33 cellular contexts compared by ENCODE assay signal in the genomic region with DNA sequence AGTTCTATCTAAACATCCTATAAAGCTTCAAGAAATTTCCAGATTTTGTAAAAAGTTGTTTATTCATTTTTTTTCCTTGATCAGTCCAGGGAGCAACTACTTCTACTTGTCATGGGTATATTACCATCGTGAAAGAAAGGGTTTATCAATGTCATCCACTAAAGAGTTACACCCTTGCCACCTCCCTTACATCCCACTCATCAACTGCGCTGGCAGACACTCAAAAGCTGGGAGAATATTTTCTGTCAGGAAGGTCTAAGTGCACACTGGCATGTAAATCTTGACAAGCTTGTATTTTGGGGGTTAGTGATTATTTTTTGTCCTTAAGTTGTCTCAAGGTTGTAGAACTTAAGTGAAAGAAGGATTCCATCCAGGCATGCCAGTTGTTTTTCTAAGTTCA.
"Had no signal": no experiment of that assay in that cellular context is flagged by ENCODE, and none has a peak within 500 bp of the region (broad histone marks: within the 10 kb centered on the region; RNA-seq: fewer than 3 reads in every experiment).

No MANE protein-coding gene starts in this region.

- H3K36me3 ChIP-seq: MG63 had no signal

- H3K9me3 ChIP-seq: MG63 had no signal

- H3K4me3 ChIP-seq: MG63 had no signal

- DNase-seq: Karpas-422, Kasumi-1, MG63, MM.1S, MV-4-11, NCI-H1048, NCI-H1092, NCI-H1092 treated with DMSO at 0.1 percent for 48 hours, NCI-H1105, NCI-H1105 treated with DMSO at 0.1 percent for 48 hours, NCI-H1417, NCI-H1417 treated with DMSO at 0.1 percent for 48 hours, NCI-H1436, NCI-H1436 treated with DMSO at 0.1 percent for 48 hours, NCI-H146, NCI-H1694, NCI-H1694 treated with DMSO at 0.1 percent for 48 hours, NCI-H187, NCI-H187 treated with DMSO at 0.1 percent for 48 hours, NCI-H1930, NCI-H2029, NCI-H2029 treated with DMSO at 0.1 percent for 48 hours, NCI-H2081, NCI-H2081 treated with DMSO at 0.1 percent for 48 hours, NCI-H2107, NCI-H2171, NCI-H2171 treated with DMSO at 0.1 percent for 48 hours, NCI-H2227 treated with DMSO at 0.1 percent for 48 hours, NCI-H345, NCI-H446, NCI-H446 treated with DMSO at 0.1 percent for 48 hours, NCI-H510A, NCI-H510A treated with DMSO at 0.1 percent for 48 hours had no signal
